ENCODE assay signal across 1 cellular context in genomic region chr6:158559895-158560786, GRCh38.
A peak's percentile ranks its signal among the peaks of the same experiment; 100 is the strongest.
TF ChIP-seq lines count a peak whose summit lies in the region.

Gene TMEM181 (plus strand): TSS chr6:158560091. CDS start chr6:158560225, 134 bp downstream.

TF ChIP-seq in K562, 482 proteins besides CTCF, POLR2A, EP300 and RAD21 (continued from another document and continues in another):
- no peak for TF ChIP-seq ZBTB5 (IDR thresholded peaks at IDR 0.05)
- TF ChIP-seq AFF4 (CRISPR knock-in tag; IDR thresholded peaks at IDR 0.05) = peak; percentile 45; the same call in 1 of the 2 replicates
- no peak for TF ChIP-seq CBX3 (IDR thresholded peaks at IDR 0.05; ENCODE audit: borderline replicate concordance in 1 of 2, low read length in 2 of 2)
- TF ChIP-seq ATF1 (CRISPR knock-in tag; IDR thresholded peaks at IDR 0.05) = peak; percentile 91
- peak; percentile 97 for TF ChIP-seq ATF1 (tag; IDR thresholded peaks at IDR 0.05)
- no peak for TF ChIP-seq KHSRP (IDR thresholded peaks at IDR 0.05)
- TF ChIP-seq BMI1 (IDR thresholded peaks at IDR 0.05; ENCODE audit: low read length) = no peak
- peak; percentile 95 for TF ChIP-seq USF2 (CRISPR knock-in tag; IDR thresholded peaks at IDR 0.05)
- TF ChIP-seq TRIM28 (IDR thresholded peaks at IDR 0.05) = no peak
- no peak for TF ChIP-seq ZNF551 (CRISPR knock-in tag; IDR thresholded peaks at IDR 0.05)
- no peak for TF ChIP-seq ZNF407 (IDR thresholded peaks at IDR 0.05; ENCODE audit: low read depth)
- peak; percentile 51; the same call in 1 of the 2 replicates for TF ChIP-seq FOSL1 (tag; conservative IDR thresholded peaks at IDR 0.05)
- TF ChIP-seq HNRNPUL1 (IDR thresholded peaks at IDR 0.05; ENCODE audit: low read length) = no peak
- TF ChIP-seq NCOR1 (IDR thresholded peaks at IDR 0.05) = no peak; the same call in 1 of the 2 replicates
- no peak for TF ChIP-seq ZNF609 (CRISPR knock-in tag; IDR thresholded peaks at IDR 0.05; ENCODE audit: borderline replicate concordance)
- 0 out of 2 replicates have a peak, but pooled peaks have one; percentile 9 for TF ChIP-seq ZNF436 (CRISPR knock-in tag; IDR thresholded peaks at IDR 0.05)
- TF ChIP-seq ZNF668 (CRISPR knock-in tag; IDR thresholded peaks at IDR 0.05) = no peak
- TF ChIP-seq MCM5 (IDR thresholded peaks at IDR 0.05; ENCODE audit: low read depth) = no peak
- peak; percentile 69; the same call in 1 of the 2 replicates for TF ChIP-seq GABPB1 (CRISPR knock-in tag; IDR thresholded peaks at IDR 0.05)
- no peak for TF ChIP-seq ZNF146 (CRISPR knock-in tag; IDR thresholded peaks at IDR 0.05; ENCODE audit: unreplicated experiment)
- TF ChIP-seq SMAD1 (IDR thresholded peaks at IDR 0.05; ENCODE audit: low read depth, low read length, partially characterized antibody) = no peak
- no peak for TF ChIP-seq ATF2 (CRISPR knock-in tag; IDR thresholded peaks at IDR 0.05)
- peak; percentile 87 for TF ChIP-seq ZNF740 (CRISPR knock-in tag; IDR thresholded peaks at IDR 0.05)
- TF ChIP-seq ZNF740 (tag; IDR thresholded peaks at IDR 0.05) = no peak
- TF ChIP-seq ARID1B (IDR thresholded peaks at IDR 0.05) = no peak
- TF ChIP-seq CBFB (CRISPR knock-in tag; IDR thresholded peaks at IDR 0.05) = 0 out of 2 replicates have a peak, but pooled peaks have one; percentile 25
- TF ChIP-seq RNF219 (CRISPR knock-in tag; IDR thresholded peaks at IDR 0.05) = no peak
